Comparison of ENCODE assay signal across 1 cellular context in the genomic region with DNA sequence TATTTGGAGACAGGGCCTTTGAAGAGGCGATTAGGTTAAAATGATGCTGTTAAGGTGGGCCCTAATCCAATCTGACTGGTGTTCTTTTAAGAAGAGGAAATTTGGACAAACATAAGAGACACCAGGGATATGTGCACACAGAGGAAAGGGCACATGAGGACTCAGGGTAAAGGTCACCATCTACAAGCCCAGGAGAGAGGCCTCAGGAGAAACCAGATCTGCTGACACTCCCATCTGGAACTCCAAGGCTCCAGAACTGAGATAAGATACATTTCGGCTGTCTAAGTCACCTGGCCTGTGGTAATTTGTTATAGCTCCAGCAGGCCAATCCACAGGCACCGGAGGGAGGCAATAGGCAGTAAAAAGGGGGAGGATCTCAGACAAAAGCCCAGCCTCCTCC.
A peak's percentile ranks its signal among the peaks of the same experiment; 100 is the strongest.
TF ChIP-seq lines count a peak whose summit lies in the region.

No MANE protein-coding gene starts in this region.

TF ChIP-seq in K562, 482 proteins besides CTCF, POLR2A, EP300 and RAD21 (continued from another document):
- TF ChIP-seq, protein P1, sequence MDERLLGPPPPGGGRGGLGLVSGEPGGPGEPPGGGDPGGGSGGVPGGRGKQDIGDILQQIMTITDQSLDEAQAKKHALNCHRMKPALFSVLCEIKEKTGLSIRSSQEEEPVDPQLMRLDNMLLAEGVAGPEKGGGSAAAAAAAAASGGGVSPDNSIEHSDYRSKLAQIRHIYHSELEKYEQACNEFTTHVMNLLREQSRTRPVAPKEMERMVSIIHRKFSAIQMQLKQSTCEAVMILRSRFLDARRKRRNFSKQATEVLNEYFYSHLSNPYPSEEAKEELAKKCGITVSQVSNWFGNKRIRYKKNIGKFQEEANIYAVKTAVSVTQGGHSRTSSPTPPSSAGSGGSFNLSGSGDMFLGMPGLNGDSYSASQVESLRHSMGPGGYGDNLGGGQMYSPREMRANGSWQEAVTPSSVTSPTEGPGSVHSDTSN (CRISPR knock-in tag; IDR thresholded peaks at IDR 0.05; ENCODE audit: low read depth), result no peak
- TF ChIP-seq, protein P1 (tag; conservative IDR thresholded peaks at IDR 0.05; ENCODE audit: low read depth), result peak; percentile 57
- TF ChIP-seq MECOM (CRISPR knock-in tag; IDR thresholded peaks at IDR 0.05), result no peak
